10 cellular contexts compared by ENCODE assay signal in genomic region chr4:7831858-7832257, GRCh38.
DNase-seq lines count a peak whose midpoint lies in the region; ATAC-seq and TF ChIP-seq lines count a peak whose summit lies in the region.
"Had no signal": no experiment of that assay in that cellular context is flagged by ENCODE, and none has a peak within 500 bp of the region (broad histone marks: within the 10 kb centered on the region; RNA-seq: fewer than 3 reads in every experiment).

No MANE protein-coding gene starts in this region.

- H3K36me3 ChIP-seq in A673 (ENCODE audit: insufficient read depth, low read length, poor library complexity, severe bottlenecking) (peaks cover 6% of the 10 kb centered on the region), brain microvascular endothelial cell (replicated peaks) (peaks cover 53% of the 10 kb centered on the region), mammary epithelial cell (ENCODE audit: insufficient read depth, low read length) (peaks cover 6% of the 10 kb centered on the region)
- no peaks in the 10 kb centered on the region for H3K36me3 ChIP-seq in CD8-positive, alpha-beta memory T cell (ENCODE audit: insufficient read depth, low read length)

- no peak overlapping the region for H2AFZ ChIP-seq in mammary epithelial cell (ENCODE audit: low read depth, low read length)

- peak overlapping the region in 6 of 7 donors; percentile 16 to 81 (median 74) for H3K4me3 Mint-ChIP-seq in CD8-positive, alpha-beta memory T cell
- peak overlapping the region in 1 of 3 experiments; percentile 29 for H3K4me3 Mint-ChIP-seq in nephron
- H3K4me3 Mint-ChIP-seq: stimulated activated naive B cell treated with anti-CD40 and anti-IgM and Interleukin-4, amounts not matched to agents 10 μg/mL and 1 μg/mL and 100 μg/mL, for 72 hours had no signal

- H4K20me1 ChIP-seq in mammary epithelial cell (ENCODE audit: insufficient read depth, low read length): no peaks in the 10 kb centered on the region

- peak overlapping the region; percentile 51 for H3K27ac ChIP-seq in A673 (ENCODE audit: low read depth, low read length, poor library complexity, severe bottlenecking)
- peak overlapping the region; percentile 20 for H3K27ac ChIP-seq in CD8-positive, alpha-beta memory T cell (ENCODE audit: low read depth, low read length)
- peak overlapping the region; percentile 85 for H3K27ac ChIP-seq in brain microvascular endothelial cell
- H3K27ac ChIP-seq in mammary epithelial cell (ENCODE audit: insufficient read depth, low read depth, low read length): no peak overlapping the region

- peak overlapping the region in 7 of 8 donors; percentile 75 to 94 (median 90) for H3K27ac Mint-ChIP-seq in CD8-positive, alpha-beta memory T cell
- H3K27ac Mint-ChIP-seq in nephron: peak overlapping the region; percentile 71 to 90 (median 87)

- intact Hi-C loops in A673 (cut with micrococcal nuclease; ENCODE audit: unreplicated experiment): no loop called here
- intact Hi-C loops in mammary epithelial cell (cut with micrococcal nuclease): no loop called here

- H3K36me3 Mint-ChIP-seq in CD8-positive, alpha-beta memory T cell: peaks cover 10% of the 10 kb centered on the region in 3 donors
- peaks cover 78% of the 10 kb centered on the region for H3K36me3 Mint-ChIP-seq in nephron (ENCODE audit: low read depth)
- H3K36me3 Mint-ChIP-seq: stimulated activated naive B cell treated with anti-CD40 and anti-IgM and Interleukin-4, amounts not matched to agents 10 μg/mL and 1 μg/mL and 100 μg/mL, for 72 hours had no signal

- H3K9ac ChIP-seq in mammary epithelial cell (ENCODE audit: insufficient read depth, low read length): no peak overlapping the region

- POLR2A ChIA-PET in A673 (lab: Charles Lee; ENCODE audit: low non-redundant PET): no interaction called here
- POLR2A ChIA-PET in CD8-positive, alpha-beta memory T cell (lab: Charles Lee): interaction anchor here (1.0 kb wide), 1 partner anchor 11 kb away, joined by 12 read pairs; no protein-coding TSS in a partner anchor

- no peaks in the 10 kb centered on the region for H3K27me3 ChIP-seq in A673 (replicated peaks; ENCODE audit: insufficient read depth, low read depth, low read length, poor library complexity)
- H3K27me3 ChIP-seq in CD8-positive, alpha-beta memory T cell (ENCODE audit: insufficient read depth, low read length, poor library complexity, severe bottlenecking): no peaks in the 10 kb centered on the region
- H3K27me3 ChIP-seq in brain microvascular endothelial cell (replicated peaks): no peaks in the 10 kb centered on the region
- no peaks in the 10 kb centered on the region for H3K27me3 ChIP-seq in mammary epithelial cell (ENCODE audit: insufficient read depth, low read length)

- H3K79me2 ChIP-seq in mammary epithelial cell (ENCODE audit: insufficient read depth, low read length): peaks cover 31% of the 10 kb centered on the region

- H3K27me3 Mint-ChIP-seq in CD8-positive, alpha-beta memory T cell: no peaks in the 10 kb centered on the region
- no peaks in the 10 kb centered on the region for H3K27me3 Mint-ChIP-seq in nephron (ENCODE audit: low read depth)

- peaks cover 22% of the 10 kb centered on the region for H3K4me1 ChIP-seq in A673 (ENCODE audit: insufficient read depth, low read length, poor library complexity, severe bottlenecking)
- H3K4me1 ChIP-seq in CD8-positive, alpha-beta memory T cell (ENCODE audit: insufficient read depth, low read length): peaks cover 34% of the 10 kb centered on the region
- H3K4me1 ChIP-seq in mammary epithelial cell (ENCODE audit: insufficient read depth, low read length): peaks cover 22% of the 10 kb centered on the region

- CTCF ChIA-PET in A673 (lab: Charles Lee) (no interaction called here), mammary epithelial cell (lab: Charles Lee; ENCODE audit: low non-redundant PET) (no interaction called here)
- CTCF ChIA-PET in CD8-positive, alpha-beta memory T cell (lab: Charles Lee): interaction anchor here (0.7 to 2.3 kb wide), 5 partner anchors 9 to 27 kb away, joined by 3 to 12 read pairs (median 3); no protein-coding TSS in a partner anchor

- dilution Hi-C loops in mammary epithelial cell (cut with HindIII; ENCODE audit: low sequenced_read_pairs): no loop called here

- TF ChIP-seq CTCF in A673 (conservative IDR thresholded peaks at IDR 0.05; ENCODE audit: low read depth, low read length) (no peak), brain microvascular endothelial cell (IDR thresholded peaks at IDR 0.05; ENCODE audit: low read depth, low read length, missing control alignments) (no peak), nephron (IDR thresholded peaks at IDR 0.05; ENCODE audit: unreplicated experiment in 3 of 3) (no peak), mammary epithelial cell (conservative IDR thresholded peaks at IDR 0.05 in 1 of 2, IDR thresholded peaks at IDR 0.05 in 1 of 2; ENCODE audit: extremely low read depth in 1 of 2, insufficient read depth in 1 of 2, low read depth in 1 of 2, low read length in 2 of 2) (no peak)

- WGBS in mammary epithelial cell (ENCODE audit: low coverage, missing lambda C conversion rate): 96% methylated on average over 7 of the region's 7 CpGs

- H3K4me1 Mint-ChIP-seq in CD8-positive, alpha-beta memory T cell: peaks cover 45 to 63% (median 62%) of the 10 kb centered on the region in 3 donors
- H3K4me1 Mint-ChIP-seq in nephron: peaks cover 60% of the 10 kb centered on the region
- H3K4me1 Mint-ChIP-seq: stimulated activated naive B cell treated with anti-CD40 and anti-IgM and Interleukin-4, amounts not matched to agents 10 μg/mL and 1 μg/mL and 100 μg/mL, for 72 hours had no signal

- H3K4me2 ChIP-seq in mammary epithelial cell (ENCODE audit: insufficient read depth, low read depth, low read length): no peak overlapping the region

- in situ Hi-C loops in brain microvascular endothelial cell (cut with HindIII; ENCODE audit: low pct_ligation_motif_present, low sequenced_read_pairs): no loop called here
- in situ Hi-C loops in mammary epithelial cell (cut with MboI; ENCODE audit: low sequenced_read_pairs in 2 of 2): no loop called here

- H3K9me3 ChIP-seq in A673 (ENCODE audit: low read depth, low read length, poor library complexity, severe bottlenecking) (no peaks in the 10 kb centered on the region), mammary epithelial cell (replicated peaks; ENCODE audit: insufficient read depth, low read length) (no peaks in the 10 kb centered on the region)
- no peaks in the 10 kb centered on the region for H3K9me3 ChIP-seq in CD8-positive, alpha-beta memory T cell (ENCODE audit: low read length)

- H3K9me3 Mint-ChIP-seq in CD8-positive, alpha-beta memory T cell: no peaks in the 10 kb centered on the region
- peaks cover 9% of the 10 kb centered on the region for H3K9me3 Mint-ChIP-seq in nephron

- BruUV-seq in A673 (replicated peaks; lab: Mats Ljungman, UMichigan): no TSS peak
- BruUV-seq in mammary epithelial cell (replicated peaks; lab: Mats Ljungman, UMichigan): no TSS peak

- DNase-seq in A673 (ENCODE audit: low spot score) (no peak), brain microvascular endothelial cell (no peak), mammary epithelial cell (no peak), kidney tubule cell (ENCODE audit: low spot score) (no peak), SKM-1 (lab: John Stamatoyannopoulos, UW; ENCODE audit: unreplicated experiment) (no peak)
- no peak for DNase-seq in CD8-positive, alpha-beta memory T cell
- DNase-seq: NCI-H226; stimulated activated naive B cell treated with anti-CD40 and anti-IgM and Interleukin-4, amounts not matched to agents 10 μg/mL and 1 μg/mL and 100 μg/mL, for 72 hours had no signal

- no peak overlapping the region for H3K4me3 ChIP-seq in A673 (ENCODE audit: low read depth, low read length, poor library complexity, severe bottlenecking)
- no peak overlapping the region for H3K4me3 ChIP-seq in CD8-positive, alpha-beta memory T cell (ENCODE audit: low read length)
- H3K4me3 ChIP-seq in brain microvascular endothelial cell (ENCODE audit: low read depth, low read length): no peak overlapping the region
- no peak overlapping the region for H3K4me3 ChIP-seq in mammary epithelial cell (replicated peaks in 1 of 3; ENCODE audit: insufficient read depth in 1 of 3, low read depth in 2 of 3, low read length in 3 of 3)

- no peak for ATAC-seq in HG02981 (IDR thresholded peaks at IDR 0.05; ENCODE audit: unreplicated experiment)
- ATAC-seq: stimulated activated naive B cell treated with anti-CD40 and anti-IgM and Interleukin-4, amounts not matched to agents 10 μg/mL and 1 μg/mL and 100 μg/mL, for 72 hours had no signal
